ENCODE assay signal across 9 cellular contexts in the genomic region with DNA sequence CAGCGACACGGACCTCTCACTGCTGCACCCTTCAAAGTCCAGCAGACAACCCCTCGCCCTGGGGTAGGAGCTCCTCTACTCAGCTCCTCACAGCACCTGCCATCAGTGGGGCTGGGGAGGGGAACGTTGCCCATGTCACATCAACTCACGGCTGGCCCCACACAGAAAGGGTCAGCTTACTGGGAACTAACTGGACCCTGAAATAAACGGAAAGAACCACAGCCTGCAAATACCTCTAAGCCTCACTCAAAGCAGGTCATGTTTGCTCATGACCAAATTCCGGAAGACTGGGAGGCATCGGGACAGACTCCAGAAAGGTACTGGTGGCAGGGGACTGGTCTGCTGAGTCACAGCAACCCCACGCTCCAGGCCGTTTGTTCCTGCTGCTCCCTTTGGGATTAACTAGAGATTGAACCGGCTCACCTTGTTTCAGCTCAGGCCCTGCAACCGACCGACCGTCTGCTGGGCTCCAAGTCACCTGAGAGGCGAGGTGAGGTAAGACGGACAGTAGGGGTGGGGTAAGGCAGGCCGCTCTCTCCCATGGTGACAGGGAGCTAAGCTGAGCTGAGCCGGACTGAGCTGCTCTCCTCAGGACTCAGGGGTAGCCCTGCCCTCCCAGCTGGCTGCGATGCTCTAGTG. TPM values are rescaled to one million over a fixed set of nuclear protein-coding genes. Genes with fewer than 3 reads are reported as not detected.
DNase-seq lines count a peak whose midpoint lies in the region; ATAC-seq and TF ChIP-seq lines count a peak whose summit lies in the region.
"Had no signal": no experiment of that assay in that cellular context is flagged by ENCODE, and none has a peak within 500 bp of the region (broad histone marks: within the 10 kb centered on the region; RNA-seq: fewer than 3 reads in every experiment).

No MANE protein-coding gene starts in this region.

- H3K36me3 Mint-ChIP-seq in HFFc6 (ENCODE audit: low read depth) (peaks cover 19% of the 10 kb centered on the region), immature natural killer cell (peaks cover 5 to 7% (median 7%) of the 10 kb centered on the region in 3 donors)
- H3K36me3 Mint-ChIP-seq in activated CD8-positive, alpha-beta T cell treated with anti-CD3 and anti-CD28 coated beads for 36 hours (ENCODE audit: low read depth) = peaks cover 32% of the 10 kb centered on the region
- peaks cover 10% of the 10 kb centered on the region for H3K36me3 Mint-ChIP-seq in stimulated activated memory B cell treated with anti-CD40 and anti-IgM and Interleukin-4, amounts not matched to agents 10 μg/mL and 1 μg/mL and 100 μg/mL, for 72 hours

- intact Hi-C loops in activated CD8-positive, alpha-beta T cell treated with anti-CD3 and anti-CD28 coated beads for 36 hours (cut with micrococcal nuclease) = no loop called here

- DNase-seq in HFFc6 = no peak
- DNase-seq in activated CD8-positive, alpha-beta T cell treated with anti-CD3 and anti-CD28 coated beads for 36 hours = no peak
- no peak for DNase-seq in immature natural killer cell
- no peak for DNase-seq in hypothalamus (lab: John Stamatoyannopoulos, UW)
- DNase-seq in cortex of kidney (lab: John Stamatoyannopoulos, UW) = no peak
- DNase-seq in stimulated activated CD4-positive, alpha-beta T cell treated with anti-CD3 and anti-CD28 coated beads, Interleukin-2, amount 100 ng/mL, for 24 hours = no peak

- POLR2A ChIA-PET in activated CD8-positive, alpha-beta T cell treated with anti-CD3 and anti-CD28 coated beads for 36 hours (lab: Charles Lee) = interaction anchor here (0.7 to 1.6 kb wide), 5 partner anchors 14 to 167 kb away, joined by 3 to 5 read pairs (median 3); no protein-coding TSS in a partner anchor

- ATAC-seq in activated CD8-positive, alpha-beta T cell treated with anti-CD3 and anti-CD28 coated beads for 36 hours = no peak
- no peak for ATAC-seq in stimulated activated memory B cell treated with anti-CD40 and anti-IgM and Interleukin-4, amounts not matched to agents 10 μg/mL and 1 μg/mL and 100 μg/mL, for 72 hours
- no peak for ATAC-seq in HG03342 (IDR thresholded peaks at IDR 0.05; ENCODE audit: unreplicated experiment)

- H3K9me3 Mint-ChIP-seq in HFFc6 (no peaks in the 10 kb centered on the region), immature natural killer cell (peaks cover 0 to 1% (median 0%) of the 10 kb centered on the region in 6 donors)
- H3K9me3 Mint-ChIP-seq in activated CD8-positive, alpha-beta T cell treated with anti-CD3 and anti-CD28 coated beads for 36 hours = no peaks in the 10 kb centered on the region
- no peaks in the 10 kb centered on the region for H3K9me3 Mint-ChIP-seq in stimulated activated memory B cell treated with anti-CD40 and anti-IgM and Interleukin-4, amounts not matched to agents 10 μg/mL and 1 μg/mL and 100 μg/mL, for 72 hours

- H3K4me1 Mint-ChIP-seq in HFFc6 (ENCODE audit: low read depth) = peaks cover 45% of the 10 kb centered on the region
- H3K4me1 Mint-ChIP-seq in activated CD8-positive, alpha-beta T cell treated with anti-CD3 and anti-CD28 coated beads for 36 hours (ENCODE audit: low read depth) = peaks cover 48% of the 10 kb centered on the region
- H3K4me1 Mint-ChIP-seq in immature natural killer cell = peaks cover 60 to 69% of the 10 kb centered on the region in 2 donors
- peaks cover 31% of the 10 kb centered on the region for H3K4me1 Mint-ChIP-seq in stimulated activated memory B cell treated with anti-CD40 and anti-IgM and Interleukin-4, amounts not matched to agents 10 μg/mL and 1 μg/mL and 100 μg/mL, for 72 hours

- H3K27me3 Mint-ChIP-seq in HFFc6 (ENCODE audit: insufficient read depth) = no peaks in the 10 kb centered on the region; the same call in 1 of the 2 replicates
- H3K27me3 Mint-ChIP-seq in activated CD8-positive, alpha-beta T cell treated with anti-CD3 and anti-CD28 coated beads for 36 hours = no peaks in the 10 kb centered on the region
- H3K27me3 Mint-ChIP-seq in immature natural killer cell (ENCODE audit: low read depth in 3 of 3) = peaks cover 4 to 15% (median 4%) of the 10 kb centered on the region in 3 donors
- H3K27me3 Mint-ChIP-seq in stimulated activated memory B cell treated with anti-CD40 and anti-IgM and Interleukin-4, amounts not matched to agents 10 μg/mL and 1 μg/mL and 100 μg/mL, for 72 hours = no peaks in the 10 kb centered on the region

- TF ChIP-seq CTCF in HFFc6 (IDR thresholded peaks at IDR 0.05) = no peak
- no peak for TF ChIP-seq CTCF in activated CD8-positive, alpha-beta T cell treated with anti-CD3 and anti-CD28 coated beads for 36 hours (IDR thresholded peaks at IDR 0.05)

- H3K27ac Mint-ChIP-seq in HFFc6 (peak overlapping the region; percentile 99), immature natural killer cell (peak overlapping the region; percentile 91 to 98 (median 96))
- H3K27ac Mint-ChIP-seq in activated CD8-positive, alpha-beta T cell treated with anti-CD3 and anti-CD28 coated beads for 36 hours = peak overlapping the region; percentile 97
- peak overlapping the region; percentile 92 for H3K27ac Mint-ChIP-seq in stimulated activated memory B cell treated with anti-CD40 and anti-IgM and Interleukin-4, amounts not matched to agents 10 μg/mL and 1 μg/mL and 100 μg/mL, for 72 hours

- CTCF ChIA-PET in activated CD8-positive, alpha-beta T cell treated with anti-CD3 and anti-CD28 coated beads for 36 hours (lab: Charles Lee) = interaction anchor here (0.9 to 1.4 kb wide), 2 partner anchors 14 to 168 kb away, joined by 3 to 4 read pairs; no protein-coding TSS in a partner anchor

- H3K4me3 Mint-ChIP-seq in HFFc6 = peak overlapping the region; percentile 15; the same call in 1 of the 2 replicates
- H3K4me3 Mint-ChIP-seq in activated CD8-positive, alpha-beta T cell treated with anti-CD3 and anti-CD28 coated beads for 36 hours = no peak overlapping the region
- H3K4me3 Mint-ChIP-seq in immature natural killer cell = peak overlapping the region in 3 of 5 donors; percentile 29 to 38 (median 33)
- no peak overlapping the region for H3K4me3 Mint-ChIP-seq in stimulated activated memory B cell treated with anti-CD40 and anti-IgM and Interleukin-4, amounts not matched to agents 10 μg/mL and 1 μg/mL and 100 μg/mL, for 72 hours

RNA-seq across cellular contexts. Expression of gene G6PD, which starts 5.6 kb away (rescaled TPM):
- total RNA-seq in HFFc6 (2021; fragmentation: NEBNext Ultra II Directional; extraction: Animal tissue kit (Norgen Biotek cat#: 25700)) = 100 to 1,000 TPM; 119 to 226 (median 192) TPM
- total RNA-seq in activated CD8-positive, alpha-beta T cell treated with anti-CD3 and anti-CD28 coated beads for 36 hours = 10 to 100 TPM; 88.4 to 92.5 TPM
- 10 to 100 TPM; 10.5 to 24.9 (median 12.1) TPM for polyA plus RNA-seq in immature natural killer cell

RNA-seq across cellular contexts. Expression of gene IKBKG, which starts 6.4 kb away (rescaled TPM):
- total RNA-seq in HFFc6 (2021; fragmentation: NEBNext Ultra II Directional; extraction: Animal tissue kit (Norgen Biotek cat#: 25700)) = 10 to 100 TPM; 32.5 to 38.9 (median 37.5) TPM
- total RNA-seq in activated CD8-positive, alpha-beta T cell treated with anti-CD3 and anti-CD28 coated beads for 36 hours = 10 to 100 TPM; 34.4 to 40.6 TPM
- 10 to 100 TPM; 41.4 to 69.4 (median 45.9) TPM for polyA plus RNA-seq in immature natural killer cell

RNA-seq across cellular contexts. Expression of gene FAM3A, which starts 25.0 kb away (rescaled TPM):
- total RNA-seq in HFFc6 (2021; fragmentation: NEBNext Ultra II Directional; extraction: Animal tissue kit (Norgen Biotek cat#: 25700)) = 10 to 100 TPM; 56.9 to 67.8 (median 59.4) TPM
- 10 to 100 TPM; 27.9 to 31.9 TPM for total RNA-seq in activated CD8-positive, alpha-beta T cell treated with anti-CD3 and anti-CD28 coated beads for 36 hours
- polyA plus RNA-seq in immature natural killer cell = 10 to 100 TPM; 27.1 to 31.3 (median 30.1) TPM

RNA-seq across cellular contexts. Expression of gene CTAG1A, which starts 43.9 kb away (rescaled TPM):
- not detected for total RNA-seq in HFFc6 (2021; fragmentation: NEBNext Ultra II Directional; extraction: Animal tissue kit (Norgen Biotek cat#: 25700))
- total RNA-seq in activated CD8-positive, alpha-beta T cell treated with anti-CD3 and anti-CD28 coated beads for 36 hours = not detected
- not detected for polyA plus RNA-seq in immature natural killer cell
- total RNA-seq: pulmonary artery endothelial cell had no signal

RNA-seq across cellular contexts. Expression of gene SLC10A3, which starts 50.6 kb away (rescaled TPM):
- 10 to 100 TPM; 34.6 to 46.5 (median 37.7) TPM for total RNA-seq in HFFc6 (2021; fragmentation: NEBNext Ultra II Directional; extraction: Animal tissue kit (Norgen Biotek cat#: 25700))
- total RNA-seq in activated CD8-positive, alpha-beta T cell treated with anti-CD3 and anti-CD28 coated beads for 36 hours = 10 to 100 TPM; 13.2 to 14.1 TPM
- 100 to 1,000 TPM in 1 of 3 donors, 10 to 100 TPM in 2; 53.1 to 110 (median 91.1) TPM for polyA plus RNA-seq in immature natural killer cell

Comparison
In these comparisons a context has a peak if more than half of its experiments do, and no peak if none do; other contexts are left out.
1. H3K4me3 Mint-ChIP-seq: peak in HFFc6 (single experiment) and immature natural killer cell (3 of 5); none in activated CD8-positive, alpha-beta T cell treated with anti-CD3 and anti-CD28 coated beads for 36 hours (single experiment) and stimulated activated memory B cell treated with anti-CD40 and anti-IgM and Interleukin-4, amounts not matched to agents 10 μg/mL and 1 μg/mL and 100 μg/mL, for 72 hours (single experiment).
2. Peak in every context shown above with its lines, with median percentiles within 50 percentile points of each other: H3K27ac Mint-ChIP-seq.